Comparison of ENCODE assay signal across 16 cellular contexts in the genomic region with DNA sequence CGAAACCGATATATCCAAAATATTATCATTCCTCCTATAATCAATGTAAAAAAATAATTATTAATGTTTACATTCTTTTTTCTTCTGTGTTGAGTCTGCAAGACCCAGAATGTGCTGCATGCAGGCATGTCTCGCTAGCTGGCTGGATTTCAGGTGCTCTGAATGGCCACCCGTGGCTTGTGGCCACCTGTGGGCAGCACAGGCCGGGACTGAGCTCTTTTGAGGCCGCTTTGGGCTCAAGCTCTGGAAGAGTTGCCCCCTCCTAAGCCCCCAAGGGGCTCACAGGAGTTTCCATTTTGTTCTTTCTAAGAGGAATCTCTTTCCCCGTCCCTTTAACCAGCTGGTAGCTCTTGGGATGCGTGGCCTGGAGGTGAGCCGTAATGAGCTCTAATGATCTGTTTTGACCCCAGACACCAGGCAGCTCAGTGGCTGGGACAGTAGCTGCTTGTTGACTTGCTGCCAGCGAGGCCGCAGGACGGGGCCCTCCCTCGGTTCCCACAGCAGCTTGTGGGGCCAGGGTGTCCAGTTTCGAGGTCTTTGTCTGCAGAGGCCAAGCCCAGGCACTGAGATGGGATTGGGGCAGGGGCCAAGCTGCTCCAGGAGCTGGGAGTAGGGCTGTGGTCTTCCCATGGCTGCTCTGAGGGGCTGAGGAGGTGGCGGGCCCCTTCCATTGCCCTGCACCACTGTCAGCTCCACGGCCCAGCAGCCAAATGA.
"Had no signal": no experiment of that assay in that cellular context is flagged by ENCODE, and none has a peak within 500 bp of the region (broad histone marks: within the 10 kb centered on the region; RNA-seq: fewer than 3 reads in every experiment).

No MANE protein-coding gene starts in this region.

- H3K4me1 Mint-ChIP-seq: activated CD4-positive, alpha-beta T cell treated with anti-CD3 and anti-CD28 coated beads, Interleukin-2, amount 10 ng/mL, durations not matched to agents 24 days and 14 days had no signal

- H3K27ac Mint-ChIP-seq: activated CD4-positive, alpha-beta T cell treated with anti-CD3 and anti-CD28 coated beads, Interleukin-2, amount 10 ng/mL, durations not matched to agents 24 days and 14 days; activated naive CD4-positive, alpha-beta T cell treated with anti-CD3 and anti-CD28 coated beads, Interleukin-2, amount 50 U/mL, for 72 hours; activated T-cell treated with anti-CD3 and anti-CD28 coated beads, Interleukin-2, amount 50 U/mL, for 72 hours had no signal

- H3K4me3 ChIP-seq: body of pancreas, esophagus squamous epithelium, lower lobe of right lung, skin epidermis, tibial artery had no signal

- H3K9me3 ChIP-seq: body of pancreas, esophagus squamous epithelium, lower lobe of right lung, tibial artery had no signal

- H3K4me1 ChIP-seq: lower lobe of right lung, parathyroid adenoma, tibial artery had no signal

- H2AFZ ChIP-seq: parathyroid adenoma had no signal

- H3K79me2 ChIP-seq: parathyroid adenoma had no signal

- H3K4me3 Mint-ChIP-seq: activated CD4-positive, alpha-beta T cell treated with anti-CD3 and anti-CD28 coated beads, Interleukin-2, amount 10 ng/mL, durations not matched to agents 24 days and 14 days; activated T-cell treated with anti-CD3 and anti-CD28 coated beads, Interleukin-2, amount 50 U/mL, for 72 hours had no signal

- H3K27ac ChIP-seq: body of pancreas, esophagus squamous epithelium, lower lobe of right lung, parathyroid adenoma, skin epidermis, tibial artery had no signal

- H3K9me3 Mint-ChIP-seq: activated CD4-positive, alpha-beta T cell treated with anti-CD3 and anti-CD28 coated beads, Interleukin-2, amount 10 ng/mL, durations not matched to agents 24 days and 14 days; activated naive CD4-positive, alpha-beta T cell treated with anti-CD3 and anti-CD28 coated beads, Interleukin-2, amount 50 U/mL, for 72 hours; activated T-cell treated with anti-CD3 and anti-CD28 coated beads, Interleukin-2, amount 50 U/mL, for 72 hours had no signal

- H3K36me3 Mint-ChIP-seq: activated naive CD4-positive, alpha-beta T cell treated with anti-CD3 and anti-CD28 coated beads, Interleukin-2, amount 50 U/mL, for 72 hours had no signal

- ATAC-seq: activated naive CD4-positive, alpha-beta T cell treated with anti-CD3 and anti-CD28 coated beads, Interleukin-2, amount 50 U/mL, for 72 hours; activated T-cell treated with anti-CD3 and anti-CD28 coated beads, Interleukin-2, amount 50 U/mL, for 72 hours; body of pancreas; lower lobe of right lung had no signal

- H3K27me3 ChIP-seq: body of pancreas, tibial artery had no signal

- DNase-seq: activated CD4-positive, alpha-beta T cell treated with anti-CD3 and anti-CD28 coated beads, Interleukin-2, amount 10 ng/mL, durations not matched to agents 24 days and 14 days; activated CD4-positive, CD25-positive, alpha-beta regulatory T cell; activated CD8-positive, alpha-beta memory T cell treated with anti-CD3 and anti-CD28 coated beads, Interleukin-2, amount 50 U/mL, for 48 hours; activated gamma-delta T cell; activated T-cell treated with anti-CD3 and anti-CD28 coated beads, Interleukin-2, amount 50 U/mL, for 72 hours; body of pancreas; caudate nucleus; esophagus squamous epithelium; lower lobe of right lung; stimulated activated CD4-positive, alpha-beta T cell treated with anti-CD3 and anti-CD28 coated beads, Interleukin-4, amount 100 ng/mL, for 24 hours; stimulated activated naive CD4-positive, alpha-beta T cell; T-helper 2 cell; tibial artery had no signal

- H3K9ac ChIP-seq: parathyroid adenoma had no signal
